In the genomic region with DNA sequence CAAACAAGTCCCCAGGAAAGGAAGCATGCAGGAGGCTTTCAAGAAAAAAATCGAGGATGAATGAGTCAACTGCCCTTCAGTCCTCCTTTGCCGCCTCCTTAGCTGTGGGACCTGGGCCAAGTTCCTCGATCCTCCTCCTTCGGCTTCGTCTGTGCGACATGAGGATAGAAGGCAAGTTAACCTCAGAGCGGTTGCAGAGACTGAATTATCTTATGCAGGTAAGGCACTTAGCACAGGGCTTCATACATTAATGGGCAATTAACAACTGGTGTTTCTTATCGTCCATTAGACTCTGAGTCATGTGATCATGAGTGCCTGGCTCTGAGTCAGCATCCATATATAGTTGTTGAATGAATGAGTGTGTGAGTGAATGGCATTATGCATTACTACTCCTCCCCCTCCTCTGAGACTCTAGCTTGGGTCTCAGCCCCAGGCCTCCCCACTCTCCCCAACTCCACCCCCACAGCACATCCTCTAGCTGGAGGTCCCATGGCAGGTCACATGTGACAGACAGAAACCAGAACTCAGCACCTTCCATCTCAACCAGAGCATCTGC, we compare ENCODE assay signal across 10 cellular contexts. TPM values are rescaled to one million over a fixed set of nuclear protein-coding genes. Genes with fewer than 3 reads are reported as not detected.
DNase-seq lines count a peak whose midpoint lies in the region; ATAC-seq and TF ChIP-seq lines count a peak whose summit lies in the region.
"Had no signal": no experiment of that assay in that cellular context is flagged by ENCODE, and none has a peak within 500 bp of the region (broad histone marks: within the 10 kb centered on the region; RNA-seq: fewer than 3 reads in every experiment).

No MANE protein-coding gene starts in this region.

- H3K27me3 Mint-ChIP-seq in activated T-cell treated with anti-CD3 and anti-CD28 coated beads, Interleukin-2, amount 50 U/mL, for 4 hours (ENCODE audit: low read depth): peaks cover 53% of the 10 kb centered on the region
- H3K27me3 Mint-ChIP-seq in naive thymus-derived CD8-positive, alpha-beta T cell: peaks cover 22 to 68% (median 36%) of the 10 kb centered on the region in 5 donors
- peaks cover 52% of the 10 kb centered on the region for H3K27me3 Mint-ChIP-seq in CD8-positive, alpha-beta T cell (ENCODE audit: low read depth)

- intact Hi-C loops in left ventricle myocardium superior (cut with micrococcal nuclease): no loop called here
- intact Hi-C loops in CD8-positive, alpha-beta T cell (cut with DNase I, micrococcal nuclease): loop anchor here in 1 of 2 experiments (5.0 kb wide), 1 partner anchor 97 kb away; no protein-coding TSS in a partner anchor

- H3K27me3 ChIP-seq in CD8-positive, alpha-beta T cell (ENCODE audit: insufficient read depth, low read length): peaks cover 32% of the 10 kb centered on the region

- TF ChIP-seq CTCF in epithelial cell of esophagus (IDR thresholded peaks at IDR 0.05; ENCODE audit: insufficient read depth, low read depth, low read length, missing control alignments): no peak
- no peak for TF ChIP-seq CTCF in CD8-positive, alpha-beta T cell (IDR thresholded peaks at IDR 0.05)

- CTCF ChIA-PET in CD8-positive, alpha-beta T cell (lab: Charles Lee): interaction anchor here (4.5 kb wide), 1 partner anchor 78 kb away, joined by 48 read pairs; no protein-coding TSS in a partner anchor

- H3K36me3 Mint-ChIP-seq in activated T-cell treated with anti-CD3 and anti-CD28 coated beads, Interleukin-2, amount 50 U/mL, for 4 hours (ENCODE audit: insufficient read depth): no peaks in the 10 kb centered on the region
- no peaks in the 10 kb centered on the region for H3K36me3 Mint-ChIP-seq in naive thymus-derived CD8-positive, alpha-beta T cell
- H3K36me3 Mint-ChIP-seq in CD8-positive, alpha-beta T cell: no peaks in the 10 kb centered on the region

- no peaks in the 10 kb centered on the region for H3K36me3 ChIP-seq in CD8-positive, alpha-beta T cell (ENCODE audit: insufficient read depth, low read length)

- no peak overlapping the region for H3K27ac ChIP-seq in CD8-positive, alpha-beta T cell (ENCODE audit: low read depth, low read length)
- H3K27ac ChIP-seq: C4-2B had no signal

- H3K4me3 ChIP-seq in epithelial cell of esophagus (ENCODE audit: low read length): no peak overlapping the region
- H3K4me3 ChIP-seq in CD8-positive, alpha-beta T cell (ENCODE audit: low read depth, low read length): no peak overlapping the region

- no peak overlapping the region for H3K27ac Mint-ChIP-seq in naive thymus-derived CD8-positive, alpha-beta T cell
- no peak overlapping the region for H3K27ac Mint-ChIP-seq in CD8-positive, alpha-beta T cell

- H3K4me1 ChIP-seq in CD8-positive, alpha-beta T cell (ENCODE audit: insufficient read depth, low read length): peaks cover 8% of the 10 kb centered on the region

- POLR2A ChIA-PET in naive thymus-derived CD8-positive, alpha-beta T cell (lab: Charles Lee): no interaction called here
- POLR2A ChIA-PET in CD8-positive, alpha-beta T cell (lab: Charles Lee): no interaction called here

- no peaks in the 10 kb centered on the region for H3K9me3 ChIP-seq in CD8-positive, alpha-beta T cell (ENCODE audit: low read length)

- DNase-seq in activated T-cell treated with anti-CD3 and anti-CD28 coated beads, Interleukin-2, amount 50 U/mL, for 4 hours: no peak
- DNase-seq in activated T-cell treated with anti-CD3 and anti-CD28 coated beads, Interleukin-2, amount 50 U/mL, for 1 hour: no peak
- peak; percentile 47 for DNase-seq in NCI-H748 (lab: John Stamatoyannopoulos, UW; ENCODE audit: unreplicated experiment)
- peak; percentile 88 for DNase-seq in epithelial cell of esophagus (ENCODE audit: low read depth)
- DNase-seq in stromal cell of bone marrow (ENCODE audit: low read depth): peak; percentile 58
- no peak for DNase-seq in left ventricle myocardium superior
- no peak for DNase-seq in naive thymus-derived CD8-positive, alpha-beta T cell
- DNase-seq in CD8-positive, alpha-beta T cell: no peak
- DNase-seq: Karpas-422 had no signal

- peaks cover 12% of the 10 kb centered on the region for H3K4me1 Mint-ChIP-seq in activated T-cell treated with anti-CD3 and anti-CD28 coated beads, Interleukin-2, amount 50 U/mL, for 4 hours (ENCODE audit: low read depth)
- H3K4me1 Mint-ChIP-seq in naive thymus-derived CD8-positive, alpha-beta T cell: peaks cover 7 to 22% (median 15%) of the 10 kb centered on the region in 4 donors
- peaks cover 8% of the 10 kb centered on the region for H3K4me1 Mint-ChIP-seq in CD8-positive, alpha-beta T cell (ENCODE audit: low read depth)

- peaks cover 4% of the 10 kb centered on the region for H3K9me3 Mint-ChIP-seq in activated T-cell treated with anti-CD3 and anti-CD28 coated beads, Interleukin-2, amount 50 U/mL, for 4 hours
- peaks cover 0 to 4% (median 0%) of the 10 kb centered on the region in 9 donors for H3K9me3 Mint-ChIP-seq in naive thymus-derived CD8-positive, alpha-beta T cell
- no peaks in the 10 kb centered on the region for H3K9me3 Mint-ChIP-seq in CD8-positive, alpha-beta T cell

- peak; percentile 49 to 53 for ATAC-seq in activated T-cell treated with anti-CD3 and anti-CD28 coated beads, Interleukin-2, amount 50 U/mL, for 4 hours
- ATAC-seq in left ventricle myocardium superior: no peak
- ATAC-seq in naive thymus-derived CD8-positive, alpha-beta T cell: no peak
- no peak for ATAC-seq in CD8-positive, alpha-beta T cell

- no peak overlapping the region for H3K4me3 Mint-ChIP-seq in activated T-cell treated with anti-CD3 and anti-CD28 coated beads, Interleukin-2, amount 50 U/mL, for 4 hours
- H3K4me3 Mint-ChIP-seq in naive thymus-derived CD8-positive, alpha-beta T cell: no peak overlapping the region
- no peak overlapping the region for H3K4me3 Mint-ChIP-seq in CD8-positive, alpha-beta T cell

RNA-seq across cellular contexts. Expression of a gene that starts 1.6 kb away (rescaled TPM):
- total RNA-seq in activated T-cell treated with anti-CD3 and anti-CD28 coated beads, Interleukin-2, amount 50 U/mL, for 4 hours: not detected
- total RNA-seq in left ventricle myocardium superior: not detected
- total RNA-seq in naive thymus-derived CD8-positive, alpha-beta T cell: not detected
- not detected for polyA plus RNA-seq in naive thymus-derived CD8-positive, alpha-beta T cell
- total RNA-seq in CD8-positive, alpha-beta T cell: not detected

RNA-seq across cellular contexts. Expression of a gene that starts 6.7 kb away (rescaled TPM):
- under 1 TPM in 2 of 3 donors, not detected in 1; 0.32 to 0.43 TPM for total RNA-seq in activated T-cell treated with anti-CD3 and anti-CD28 coated beads, Interleukin-2, amount 50 U/mL, for 4 hours
- total RNA-seq in left ventricle myocardium superior: not detected
- 1 to 10 TPM; 2.3 to 2.6 TPM for total RNA-seq in naive thymus-derived CD8-positive, alpha-beta T cell
- polyA plus RNA-seq in naive thymus-derived CD8-positive, alpha-beta T cell: under 1 TPM in 1 of 3 donors, not detected in 2; 0.14 TPM
- total RNA-seq in CD8-positive, alpha-beta T cell: 1 to 10 TPM; 1.7 to 2.1 TPM

RNA-seq across cellular contexts. Expression of a gene that starts 28.6 kb away (rescaled TPM):
- total RNA-seq in activated T-cell treated with anti-CD3 and anti-CD28 coated beads, Interleukin-2, amount 50 U/mL, for 4 hours: 10 to 100 TPM; 15.8 to 18.8 (median 16.4) TPM
- total RNA-seq in left ventricle myocardium superior: 19.6 TPM
- total RNA-seq in naive thymus-derived CD8-positive, alpha-beta T cell: 10 to 100 TPM; 35.4 to 35.6 TPM
- under 1 TPM; 0.15 to 0.58 (median 0.35) TPM for polyA plus RNA-seq in naive thymus-derived CD8-positive, alpha-beta T cell
- total RNA-seq in CD8-positive, alpha-beta T cell: 10 to 100 TPM; 26.4 to 27.7 TPM

Comparison
In these comparisons a context has a peak if more than half of its experiments do, and no peak if none do; other contexts are left out.
1. ATAC-seq: peak in activated T-cell treated with anti-CD3 and anti-CD28 coated beads, Interleukin-2, amount 50 U/mL, for 4 hours (2 of 2); none in left ventricle myocardium superior (single experiment), naive thymus-derived CD8-positive, alpha-beta T cell (0 of 2) and CD8-positive, alpha-beta T cell (single experiment).
2. DNase-seq: peak in NCI-H748 (single experiment), epithelial cell of esophagus (single experiment) and stromal cell of bone marrow (single experiment); none in activated T-cell treated with anti-CD3 and anti-CD28 coated beads, Interleukin-2, amount 50 U/mL, for 4 hours (single experiment), activated T-cell treated with anti-CD3 and anti-CD28 coated beads, Interleukin-2, amount 50 U/mL, for 1 hour (single experiment), left ventricle myocardium superior (single experiment), naive thymus-derived CD8-positive, alpha-beta T cell (0 of 10) and CD8-positive, alpha-beta T cell (0 of 7).